18 cellular contexts compared by ENCODE assay signal in the genomic region with DNA sequence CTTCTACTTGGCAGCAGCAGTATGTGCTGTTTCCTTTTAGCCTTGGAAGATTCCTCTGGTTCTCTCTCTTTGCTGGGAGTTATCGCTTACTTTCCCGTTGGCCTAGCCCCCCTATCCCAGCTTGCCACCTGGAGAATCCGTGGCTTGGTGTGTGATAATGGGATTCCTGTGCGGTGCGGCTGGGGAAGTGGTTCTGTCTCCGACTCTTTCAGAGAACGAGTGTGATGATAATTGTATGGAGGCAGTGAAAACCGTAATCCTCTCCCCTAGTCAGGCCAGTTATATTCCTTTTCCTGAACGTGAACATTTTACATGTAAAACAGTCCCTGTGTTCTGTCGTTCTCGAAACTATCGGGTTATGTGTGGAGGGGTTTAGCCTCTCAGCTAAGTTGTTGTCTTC.
DNase-seq lines count a peak whose midpoint lies in the region; ATAC-seq and TF ChIP-seq lines count a peak whose summit lies in the region.
"Had no signal": no experiment of that assay in that cellular context is flagged by ENCODE, and none has a peak within 500 bp of the region (broad histone marks: within the 10 kb centered on the region; RNA-seq: fewer than 3 reads in every experiment).

No MANE protein-coding gene starts in this region.

- peaks cover 13% of the 10 kb centered on the region for H3K79me1 ChIP-seq in mesendoderm (ENCODE audit: low read length)

- no peak overlapping the region for H2BK15ac ChIP-seq in mesendoderm (replicated peaks; ENCODE audit: low read depth)

- peaks cover 2% of the 10 kb centered on the region; the same call in 1 of the 3 replicates for H3K9me3 Mint-ChIP-seq in GM23338
- no peaks in the 10 kb centered on the region for H3K9me3 Mint-ChIP-seq in type B pancreatic cell
- H3K9me3 Mint-ChIP-seq: activated naive CD4-positive, alpha-beta T cell treated with anti-CD3 and anti-CD28 coated beads, Interleukin-2, amount 50 U/mL, for 24 hours; activated T-cell treated with anti-CD3 and anti-CD28 coated beads, Interleukin-2, amount 50 U/mL, for 72 hours; natural killer cell treated with Interleukin-12 subunit alpha and Interleukin-12 subunit beta and Interleukin-15 and Interleukin-18, amount 100 ng/mL, for 72 hours had no signal

- DNase-seq in GM23338 (ENCODE audit: low spot score) (no peak), ascending aorta (ENCODE audit: low spot score in 2 of 2) (no peak), mesendoderm (peak; percentile 44), type B pancreatic cell (ENCODE audit: extremely low spot score, unreplicated experiment) (no peak), DMS114 treated with DMSO at 0.1 percent for 48 hours (lab: John Stamatoyannopoulos, UW; ENCODE audit: unreplicated experiment) (no peak), hippocampal formation (lab: John Stamatoyannopoulos, UW) (no peak)
- DNase-seq: activated T-cell treated with anti-CD3 and anti-CD28 coated beads, Interleukin-2, amount 50 U/mL, for 72 hours; brain microvascular endothelial cell; colonic mucosa; KBM-7; kidney; NCI-H187; PC-9; stimulated activated CD4-positive, alpha-beta T cell treated with anti-CD3 and anti-CD28 coated beads, Interleukin-12 subunit alpha, Interleukin-12 subunit beta, amount 100 ng/mL, for 4 hours; stimulated activated CD8-positive, alpha-beta memory T cell treated with anti-CD3 and anti-CD28 coated beads, Interleukin-4, amount 100 ng/mL, for 48 hours had no signal

- H3K27ac Mint-ChIP-seq in GM23338, result peak overlapping the region; percentile 47
- no peak overlapping the region for H3K27ac Mint-ChIP-seq in type B pancreatic cell
- H3K27ac Mint-ChIP-seq: activated naive CD4-positive, alpha-beta T cell treated with anti-CD3 and anti-CD28 coated beads, Interleukin-2, amount 50 U/mL, for 24 hours; activated T-cell treated with anti-CD3 and anti-CD28 coated beads, Interleukin-2, amount 50 U/mL, for 72 hours; natural killer cell treated with Interleukin-12 subunit alpha and Interleukin-12 subunit beta and Interleukin-15 and Interleukin-18, amount 100 ng/mL, for 72 hours had no signal

- no peak overlapping the region for H4K8ac ChIP-seq in mesendoderm (ENCODE audit: low read depth, low read length)

- peaks cover 1% of the 10 kb centered on the region for H3K27me3 Mint-ChIP-seq in GM23338 (ENCODE audit: insufficient read depth, low read depth, poor library complexity)
- H3K27me3 Mint-ChIP-seq in type B pancreatic cell, result peaks cover 7% of the 10 kb centered on the region

- H3K4me1 Mint-ChIP-seq in GM23338 (peaks cover 53% of the 10 kb centered on the region), type B pancreatic cell (ENCODE audit: unreplicated experiment) (peaks cover 39% of the 10 kb centered on the region)
- H3K4me1 Mint-ChIP-seq: activated naive CD4-positive, alpha-beta T cell treated with anti-CD3 and anti-CD28 coated beads, Interleukin-2, amount 50 U/mL, for 24 hours had no signal

- no peak overlapping the region for H2AFZ ChIP-seq in GM23338
- H2AFZ ChIP-seq: PC-9 had no signal

- H3K27me3 ChIP-seq in GM23338 (ENCODE audit: insufficient read depth), result no peaks in the 10 kb centered on the region
- no peaks in the 10 kb centered on the region for H3K27me3 ChIP-seq in ascending aorta
- H3K27me3 ChIP-seq in mesendoderm (ENCODE audit: insufficient read depth, low read length, poor library complexity), result no peaks in the 10 kb centered on the region
- H3K27me3 ChIP-seq: brain microvascular endothelial cell, colonic mucosa had no signal

- no peak overlapping the region for H3K18ac ChIP-seq in mesendoderm (ENCODE audit: low read length)

- H3K36me3 Mint-ChIP-seq in GM23338 (ENCODE audit: low read depth) (peaks cover 4% of the 10 kb centered on the region; the same call in 2 of the 3 replicates), type B pancreatic cell (peaks cover 7% of the 10 kb centered on the region)
- H3K36me3 Mint-ChIP-seq: activated naive CD4-positive, alpha-beta T cell treated with anti-CD3 and anti-CD28 coated beads, Interleukin-2, amount 50 U/mL, for 24 hours; natural killer cell treated with Interleukin-12 subunit alpha and Interleukin-12 subunit beta and Interleukin-15 and Interleukin-18, amount 100 ng/mL, for 72 hours had no signal

- H3K4me3 Mint-ChIP-seq in GM23338 (peak overlapping the region; percentile 26), type B pancreatic cell (peak overlapping the region; percentile 31)
- H3K4me3 Mint-ChIP-seq: activated naive CD4-positive, alpha-beta T cell treated with anti-CD3 and anti-CD28 coated beads, Interleukin-2, amount 50 U/mL, for 24 hours; activated T-cell treated with anti-CD3 and anti-CD28 coated beads, Interleukin-2, amount 50 U/mL, for 72 hours; natural killer cell treated with Interleukin-12 subunit alpha and Interleukin-12 subunit beta and Interleukin-15 and Interleukin-18, amount 100 ng/mL, for 72 hours had no signal

- H2BK5ac ChIP-seq in mesendoderm (ENCODE audit: low read length), result no peak overlapping the region

- peak; percentile 49 for ATAC-seq in GM23338
- ATAC-seq in GM19463 (IDR thresholded peaks at IDR 0.05; ENCODE audit: unreplicated experiment), result no peak
- ATAC-seq: activated T-cell treated with anti-CD3 and anti-CD28 coated beads, Interleukin-2, amount 50 U/mL, for 72 hours; natural killer cell treated with Interleukin-12 subunit alpha and Interleukin-12 subunit beta and Interleukin-15 and Interleukin-18, amount 100 ng/mL, for 72 hours had no signal

- H3K4me1 ChIP-seq in GM23338 (ENCODE audit: insufficient read depth) (peaks cover 34% of the 10 kb centered on the region), ascending aorta (peaks cover 9 to 48% of the 10 kb centered on the region in 2 donors), mesendoderm (ENCODE audit: control insufficient read depth, low read depth, low read length) (peaks cover 14% of the 10 kb centered on the region)
- H3K4me1 ChIP-seq: colonic mucosa had no signal

- H3K9ac ChIP-seq in mesendoderm (ENCODE audit: low read length), result no peak overlapping the region

- no peak overlapping the region for H3K23ac ChIP-seq in mesendoderm (ENCODE audit: low read length)

- H3K9me3 ChIP-seq in ascending aorta, result no peaks in the 10 kb centered on the region
- H3K9me3 ChIP-seq: colonic mucosa had no signal

- peak overlapping the region; percentile 51 for H3K4me2 ChIP-seq in GM23338
- H3K4me2 ChIP-seq in mesendoderm (ENCODE audit: low read length), result no peak overlapping the region
- H3K4me2 ChIP-seq: PC-9 had no signal

- no peaks in the 10 kb centered on the region for H4K20me1 ChIP-seq in GM23338 (replicated peaks; ENCODE audit: insufficient read depth)

- intact Hi-C loops in ascending aorta (cut with DNase I), result no loop called here

- H3K27ac ChIP-seq in GM23338 (ENCODE audit: low read depth) (peak overlapping the region; percentile 84), ascending aorta (peak overlapping the region; percentile 25 to 56), mesendoderm (ENCODE audit: low read depth, low read length) (peak overlapping the region; percentile 56)
- H3K27ac ChIP-seq: brain microvascular endothelial cell, colonic mucosa, PC-9 had no signal

- H3K4me3 ChIP-seq in GM23338 (no peak overlapping the region), ascending aorta (peak overlapping the region in 1 of 2 donors; percentile 42), mesendoderm (ENCODE audit: low read length) (no peak overlapping the region)
- H3K4me3 ChIP-seq: colonic mucosa, PC-9 had no signal

- H3K4ac ChIP-seq in mesendoderm (ENCODE audit: low read depth, low read length), result no peak overlapping the region

- H3K36me3 ChIP-seq in GM23338 (ENCODE audit: insufficient read depth), result no peaks in the 10 kb centered on the region
- H3K36me3 ChIP-seq in ascending aorta, result no peaks in the 10 kb centered on the region
- no peaks in the 10 kb centered on the region for H3K36me3 ChIP-seq in mesendoderm (ENCODE audit: control insufficient read depth, insufficient read depth, low read length)
- H3K36me3 ChIP-seq: brain microvascular endothelial cell, colonic mucosa had no signal

- no CpG with 5 or more reads among the region's 12 CpGs for WGBS in mesendoderm (ENCODE audit: extremely low coverage, insufficient coverage, low lambda C conversion rate)

- H3K79me2 ChIP-seq in GM23338 (replicated peaks; ENCODE audit: insufficient read depth) (peaks cover 32% of the 10 kb centered on the region), mesendoderm (ENCODE audit: control insufficient read depth, insufficient read depth, low read length) (peaks cover 5% of the 10 kb centered on the region)

- TF ChIP-seq CTCF in GM23338 (conservative IDR thresholded peaks at IDR 0.05; ENCODE audit: low read depth in 2 of 2) (no peak), ascending aorta (IDR thresholded peaks at IDR 0.05) (no peak), type B pancreatic cell (conservative IDR thresholded peaks at IDR 0.05) (no peak)

- H3F3A ChIP-seq in GM23338 (replicated peaks; ENCODE audit: low read depth), result no peaks in the 10 kb centered on the region

- no peak overlapping the region for H2BK120ac ChIP-seq in mesendoderm (ENCODE audit: low read depth, low read length)

- H2AK5ac ChIP-seq in mesendoderm (ENCODE audit: low read length), result no peak overlapping the region

- peak overlapping the region; percentile 75 for H3K56ac ChIP-seq in mesendoderm (ENCODE audit: low read length)

- H3K9me2 ChIP-seq in GM23338 (ENCODE audit: insufficient read depth), result no peaks in the 10 kb centered on the region

- H4K5ac ChIP-seq in mesendoderm (ENCODE audit: low read length), result no peak overlapping the region

TF ChIP-seq in GM23338, 12 proteins besides CTCF, POLR2A, EP300 and RAD21 (continues in another document):
- no peak for TF ChIP-seq ZNF331 (CRISPR knock-in tag; IDR thresholded peaks at IDR 0.05; ENCODE audit: low read depth)
